ENCODE assay signal across 11 cellular contexts in the genomic region with DNA sequence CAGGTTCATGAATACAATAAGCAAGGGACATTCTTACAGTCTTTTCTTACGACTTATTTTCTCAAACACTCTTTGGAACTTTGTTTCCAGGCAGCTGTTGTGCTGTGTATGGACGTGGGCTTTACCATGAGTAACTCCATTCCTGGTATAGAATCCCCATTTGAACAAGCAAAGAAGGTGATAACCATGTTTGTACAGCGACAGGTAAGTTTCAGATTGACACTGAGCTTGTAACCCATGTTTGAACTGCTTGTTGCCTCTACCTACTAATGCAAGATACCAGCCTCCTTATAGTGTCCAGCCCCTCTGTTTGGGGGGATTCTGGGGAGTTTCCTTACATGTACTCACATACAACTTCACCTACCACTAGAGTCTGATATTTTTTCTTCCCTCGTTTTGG. TPM values are rescaled to one million over a fixed set of nuclear protein-coding genes. Genes with fewer than 3 reads are reported as not detected.
DNase-seq lines count a peak whose midpoint lies in the region; ATAC-seq, FAIRE-seq and TF ChIP-seq lines count a peak whose summit lies in the region.
"Had no signal": no experiment of that assay in that cellular context is flagged by ENCODE, and none has a peak within 500 bp of the region (broad histone marks: within the 10 kb centered on the region; RNA-seq: fewer than 3 reads in every experiment).

No MANE protein-coding gene starts in this region.

- H3K4me3 Mint-ChIP-seq in stimulated activated naive CD8-positive, alpha-beta T cell treated with anti-CD3 and anti-CD28 coated beads, Interleukin-15, Interleukin-2, amounts not matched to agents 100 ng/mL and 50 ng/mL, for 24 hours, result peak overlapping the region; percentile 98
- H3K4me3 Mint-ChIP-seq in T-cell (peak overlapping the region in 1 of 3 donors; percentile 98), immature natural killer cell (no peak overlapping the region)
- H3K4me3 Mint-ChIP-seq: CD14-positive monocyte had no signal

- peaks cover 3% of the 10 kb centered on the region for H3K27me3 Mint-ChIP-seq in stimulated activated naive CD8-positive, alpha-beta T cell treated with anti-CD3 and anti-CD28 coated beads, Interleukin-15, Interleukin-2, amounts not matched to agents 100 ng/mL and 50 ng/mL, for 24 hours
- no peaks in the 10 kb centered on the region for H3K27me3 Mint-ChIP-seq in T-cell
- H3K27me3 Mint-ChIP-seq in immature natural killer cell (ENCODE audit: low read depth in 3 of 3), result peaks cover 15 to 24% (median 19%) of the 10 kb centered on the region in 3 donors

- CTCF ChIA-PET in T-cell (lab: Charles Lee), result interaction anchor here (0.6 to 3.6 kb wide), 3 partner anchors 9 to 581 kb away, joined by 3 to 17 read pairs (median 5); no protein-coding TSS in a partner anchor

- H3K9me3 Mint-ChIP-seq in stimulated activated naive CD8-positive, alpha-beta T cell treated with anti-CD3 and anti-CD28 coated beads, Interleukin-15, Interleukin-2, amounts not matched to agents 100 ng/mL and 50 ng/mL, for 24 hours, result no peaks in the 10 kb centered on the region
- H3K9me3 Mint-ChIP-seq in T-cell, result no peaks in the 10 kb centered on the region
- H3K9me3 Mint-ChIP-seq in immature natural killer cell, result no peaks in the 10 kb centered on the region

- H3K4me1 Mint-ChIP-seq in stimulated activated naive CD8-positive, alpha-beta T cell treated with anti-CD3 and anti-CD28 coated beads, Interleukin-15, Interleukin-2, amounts not matched to agents 100 ng/mL and 50 ng/mL, for 24 hours (ENCODE audit: low read depth), result peaks cover 90% of the 10 kb centered on the region
- H3K4me1 Mint-ChIP-seq in T-cell (peaks cover 91 to 98% (median 93%) of the 10 kb centered on the region in 3 donors), immature natural killer cell (peaks cover 82 to 96% of the 10 kb centered on the region in 2 donors)

- no peak for ATAC-seq in stimulated activated naive CD8-positive, alpha-beta T cell treated with anti-CD3 and anti-CD28 coated beads, Interleukin-15, Interleukin-2, amounts not matched to agents 100 U/mL and 50 U/mL, for 24 hours
- ATAC-seq in T-cell (replicated peaks in 1 of 4) (no peak), HG03097 (IDR thresholded peaks at IDR 0.05; ENCODE audit: low FRiP score, unreplicated experiment) (no peak)

- no peak for TF ChIP-seq CTCF in D721Med (IDR thresholded peaks at IDR 0.05; ENCODE audit: insufficient read depth, missing control alignments)

- H3K27ac Mint-ChIP-seq in stimulated activated naive CD8-positive, alpha-beta T cell treated with anti-CD3 and anti-CD28 coated beads, Interleukin-15, Interleukin-2, amounts not matched to agents 100 ng/mL and 50 ng/mL, for 24 hours, result peak overlapping the region; percentile 94
- H3K27ac Mint-ChIP-seq in T-cell, result peak overlapping the region; percentile 19 to 60
- peak overlapping the region in 4 of 6 donors; percentile 3 to 28 (median 20) for H3K27ac Mint-ChIP-seq in immature natural killer cell

- POLR2A ChIA-PET in T-cell (lab: Charles Lee), result no interaction called here

- no peak for DNase-seq in stimulated activated naive CD8-positive, alpha-beta T cell treated with anti-CD3 and anti-CD28 coated beads, Interleukin-15, Interleukin-2, amounts not matched to agents 100 U/mL and 50 U/mL, for 24 hours
- DNase-seq in T-cell, result no peak
- DNase-seq in immature natural killer cell, result no peak
- no peak for DNase-seq in D721Med (ENCODE audit: insufficient read length, low spot score)
- DNase-seq in AML-193 (lab: John Stamatoyannopoulos, UW), result no peak
- DNase-seq in NCI-H2171 (lab: John Stamatoyannopoulos, UW), result no peak
- DNase-seq: NCI-H2029 treated with DMSO at 0.1 percent for 48 hours, posterior cingulate gyrus had no signal

- H3K36me3 Mint-ChIP-seq in stimulated activated naive CD8-positive, alpha-beta T cell treated with anti-CD3 and anti-CD28 coated beads, Interleukin-15, Interleukin-2, amounts not matched to agents 100 ng/mL and 50 ng/mL, for 24 hours (ENCODE audit: low read depth), result peaks cover 88% of the 10 kb centered on the region
- H3K36me3 Mint-ChIP-seq in T-cell, result peaks cover 59% of the 10 kb centered on the region
- peaks cover 8 to 45% (median 19%) of the 10 kb centered on the region in 3 donors for H3K36me3 Mint-ChIP-seq in immature natural killer cell

- FAIRE-seq in D721Med (lab: Jason Lieb, UNC), result no peak

RNA-seq across cellular contexts. Expression of gene XRCC5, which starts 3.8 kb away (rescaled TPM):
- total RNA-seq in T-cell, result 100 to 1,000 TPM; 187 to 219 (median 202) TPM
- 100 to 1,000 TPM; 301 to 350 (median 303) TPM for polyA plus RNA-seq in immature natural killer cell

RNA-seq across cellular contexts. Expression of gene TMEM169, which starts 31.2 kb away (rescaled TPM):
- 1 to 10 TPM; 1.8 to 4.3 (median 3.1) TPM for total RNA-seq in T-cell
- 1 to 10 TPM in 1 of 3 donors, under 1 TPM in 1, not detected in 1; 0.49 to 1.0 TPM for polyA plus RNA-seq in immature natural killer cell

RNA-seq across cellular contexts. Expression of gene PECR, which starts 31.3 kb away (rescaled TPM):
- 10 to 100 TPM; 17.4 to 26.2 (median 20.6) TPM for total RNA-seq in T-cell
- 10 to 100 TPM; 23.2 to 32.4 (median 23.8) TPM for polyA plus RNA-seq in immature natural killer cell

Comparison
In these comparisons a context has a peak if more than half of its experiments do, and no peak if none do; other contexts are left out.
1. H3K27ac Mint-ChIP-seq: peak in every context shown above with its lines; median percentile 94 in stimulated activated naive CD8-positive, alpha-beta T cell treated with anti-CD3 and anti-CD28 coated beads, Interleukin-15, Interleukin-2, amounts not matched to agents 100 ng/mL and 50 ng/mL, for 24 hours; 40 in T-cell; 20 in immature natural killer cell.